ENCODE assay signal across 1 cellular context in genomic region chr1:10429868-10430215, GRCh38.
TF ChIP-seq lines count a peak whose summit lies in the region.

No MANE protein-coding gene starts in this region.

TF ChIP-seq in A549, 52 proteins besides CTCF, POLR2A, EP300 and RAD21:
- TF ChIP-seq CEBPB (IDR thresholded peaks at IDR 0.05) (no peak), CBX8 (IDR thresholded peaks at IDR 0.05) (no peak), HEYL (CRISPR knock-in tag; IDR thresholded peaks at IDR 0.05) (no peak), KDM5A (IDR thresholded peaks at IDR 0.05) (no peak), MAX (IDR thresholded peaks at IDR 0.05) (no peak), KDM1A (IDR thresholded peaks at IDR 0.05; ENCODE audit: low read depth) (no peak), SREBF2 (IDR thresholded peaks at IDR 0.05) (no peak), HDAC2 (IDR thresholded peaks at IDR 0.05) (no peak), NFE2L2 (conservative IDR thresholded peaks at IDR 0.05; ENCODE audit: low read length) (no peak), MAFK (IDR thresholded peaks at IDR 0.05; ENCODE audit: partially characterized antibody) (no peak), ZSCAN20 (CRISPR knock-in tag; IDR thresholded peaks at IDR 0.05) (no peak), ZNF302 (CRISPR knock-in tag; IDR thresholded peaks at IDR 0.05) (no peak), TFCP2L1 (CRISPR knock-in tag; IDR thresholded peaks at IDR 0.05) (no peak), REST (IDR thresholded peaks at IDR 0.05) (no peak), E2F6 (IDR thresholded peaks at IDR 0.05; ENCODE audit: borderline replicate concordance, low read depth) (no peak), RCOR1 (IDR thresholded peaks at IDR 0.05; ENCODE audit: low read depth, low read length) (no peak), RARB (CRISPR knock-in tag; IDR thresholded peaks at IDR 0.05) (no peak)
